Comparison of ENCODE assay signal across 17 cellular contexts in the genomic region with DNA sequence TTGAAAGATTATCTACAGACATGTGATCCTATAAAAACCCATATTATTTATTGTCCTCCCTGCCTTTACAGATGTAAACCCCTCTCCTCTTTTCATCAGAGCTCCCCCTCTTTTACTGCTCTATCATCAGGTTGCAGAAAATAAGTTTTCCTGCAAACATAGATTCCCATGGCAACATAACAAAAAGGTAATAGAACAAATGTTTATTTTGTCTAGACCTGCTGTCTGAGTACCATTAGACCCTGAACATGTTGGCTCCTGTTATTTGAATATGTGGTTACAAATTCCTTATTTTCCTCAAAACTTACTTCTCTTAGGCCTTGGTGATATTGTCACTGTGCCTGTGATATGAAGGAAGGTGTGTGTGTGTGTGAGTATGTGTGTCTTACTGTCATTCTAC. TPM values are rescaled to one million over a fixed set of nuclear protein-coding genes. Genes with fewer than 3 reads are reported as not detected.
A peak's percentile ranks its signal among the peaks of the same experiment; 100 is the strongest.
DNase-seq lines count a peak whose midpoint lies in the region; ATAC-seq and TF ChIP-seq lines count a peak whose summit lies in the region.
"Had no signal": no experiment of that assay in that cellular context is flagged by ENCODE, and none has a peak within 500 bp of the region (broad histone marks: within the 10 kb centered on the region; RNA-seq: fewer than 3 reads in every experiment).

No MANE protein-coding gene starts in this region.

- in situ Hi-C loops in astrocyte of the spinal cord (cut with HindIII; ENCODE audit: low sequenced_read_pairs), result no loop called here

- no peak for TF ChIP-seq EP300 in suprapubic skin (IDR thresholded peaks at IDR 0.05)

- H3K27ac ChIP-seq in left lung (peak overlapping the region; percentile 20 to 45), thoracic aorta (peak overlapping the region in 1 of 2 donors; percentile 25), suprapubic skin (no peak overlapping the region)
- H3K27ac ChIP-seq: KMS-11, left ventricle myocardium inferior, psoas muscle had no signal

- H3K27me3 ChIP-seq in left lung (no peaks in the 10 kb centered on the region), thoracic aorta (replicated peaks; ENCODE audit: insufficient read depth) (no peaks in the 10 kb centered on the region), suprapubic skin (no peaks in the 10 kb centered on the region)
- H3K27me3 ChIP-seq: cardiac muscle cell had no signal

- no peaks in the 10 kb centered on the region for H3K36me3 ChIP-seq in left lung
- H3K36me3 ChIP-seq in thoracic aorta, result no peaks in the 10 kb centered on the region
- H3K36me3 ChIP-seq in suprapubic skin, result no peaks in the 10 kb centered on the region
- H3K36me3 ChIP-seq: cardiac muscle cell, left ventricle myocardium inferior had no signal

- H3K4me1 ChIP-seq in left lung (peaks cover 25 to 91% of the 10 kb centered on the region in 2 donors), thoracic aorta (ENCODE audit: control insufficient read depth in 1 of 2, low read depth in 2 of 2) (peaks cover 48 to 66% of the 10 kb centered on the region in 2 donors), suprapubic skin (peaks cover 53% of the 10 kb centered on the region)

- H3K9me3 ChIP-seq in left lung (no peaks in the 10 kb centered on the region), thoracic aorta (no peaks in the 10 kb centered on the region), suprapubic skin (no peaks in the 10 kb centered on the region)
- H3K9me3 ChIP-seq: left ventricle myocardium inferior, psoas muscle had no signal

- intact Hi-C loops in left lung (cut with DNase I), result no loop called here

- H3K4me3 ChIP-seq in astrocyte of the spinal cord (ENCODE audit: low read depth, low read length), result no peak overlapping the region
- no peak overlapping the region for H3K4me3 ChIP-seq in left lung
- peak overlapping the region; percentile 7 for H3K4me3 ChIP-seq in thoracic aorta
- no peak overlapping the region for H3K4me3 ChIP-seq in suprapubic skin
- H3K4me3 ChIP-seq: cardiac muscle cell, left ventricle myocardium inferior had no signal

- DNase-seq in NCI-H748 (lab: John Stamatoyannopoulos, UW; ENCODE audit: unreplicated experiment), result peak; percentile 55
- DNase-seq in NCI-H748 treated with DMSO at 0.1 percent for 48 hours (lab: John Stamatoyannopoulos, UW), result no peak
- DNase-seq in astrocyte of the spinal cord (ENCODE audit: low read depth, low spot score), result peak; percentile 17
- no peak for DNase-seq in left lung
- DNase-seq in thoracic aorta (ENCODE audit: low spot score), result no peak
- DNase-seq in GM03348 (ENCODE audit: low spot score), result no peak
- DNase-seq in suprapubic skin (ENCODE audit: low spot score in 2 of 2), result no peak
- no peak for DNase-seq in amniotic stem cell (lab: John Stamatoyannopoulos, UW)
- DNase-seq: activated CD4-positive, alpha-beta T cell treated with anti-CD3 and anti-CD28 coated beads, Interleukin-2, amount 50 U/mL, for 1 hour; activated T-cell treated with anti-CD3 and anti-CD28 coated beads, Interleukin-2, amount 50 U/mL, for 24 hours; EL; left ventricle myocardium inferior; NCI-H1105; NCI-H2227 treated with DMSO at 0.1 percent for 48 hours; psoas muscle had no signal

- TF ChIP-seq POLR2A in suprapubic skin (IDR thresholded peaks at IDR 0.05), result no peak

- ATAC-seq in left lung, result peak; percentile 10
- no peak for ATAC-seq in thoracic aorta (ENCODE audit: insufficient number of reproducible peaks, low FRiP score, low read depth)
- ATAC-seq: psoas muscle had no signal

- no peak for TF ChIP-seq CTCF in astrocyte of the spinal cord (IDR thresholded peaks at IDR 0.05; ENCODE audit: low read depth, low read length)
- TF ChIP-seq CTCF in left lung (IDR thresholded peaks at IDR 0.05), result no peak
- no peak for TF ChIP-seq CTCF in thoracic aorta (IDR thresholded peaks at IDR 0.05)
- TF ChIP-seq CTCF in suprapubic skin (IDR thresholded peaks at IDR 0.05), result no peak

RNA-seq across cellular contexts. Expression of gene MAPK14, which starts 11.5 kb away (rescaled TPM):
- total RNA-seq in left lung, result 10 to 100 TPM; 52.9 to 84.1 TPM
- total RNA-seq in thoracic aorta, result 100 to 1,000 TPM in 1 of 2 donors, 10 to 100 TPM in 1; 61.9 to 106 TPM
- 100 to 1,000 TPM in 1 of 4 donors, 10 to 100 TPM in 3; 51.7 to 105 (median 57.8) TPM for total RNA-seq in suprapubic skin

RNA-seq across cellular contexts. Expression of gene SLC26A8, which starts 14.7 kb away (rescaled TPM):
- total RNA-seq in left lung, result 1 to 10 TPM in 1 of 2 donors, not detected in 1; 1.5 TPM
- under 1 TPM in 1 of 2 donors, not detected in 1; 0.28 TPM for total RNA-seq in thoracic aorta
- not detected for total RNA-seq in suprapubic skin
- total RNA-seq: cardiac muscle cell, left ventricle myocardium inferior had no signal

Comparison
In these comparisons a context has a peak if more than half of its experiments do, and no peak if none do; other contexts are left out.
1. DNase-seq: peak in NCI-H748 (single experiment) and astrocyte of the spinal cord (single experiment); none in NCI-H748 treated with DMSO at 0.1 percent for 48 hours (single experiment), left lung (0 of 2), thoracic aorta (single experiment), GM03348 (single experiment), suprapubic skin (0 of 2) and amniotic stem cell (single experiment).